8 cellular contexts compared by ENCODE assay signal in the genomic region with DNA sequence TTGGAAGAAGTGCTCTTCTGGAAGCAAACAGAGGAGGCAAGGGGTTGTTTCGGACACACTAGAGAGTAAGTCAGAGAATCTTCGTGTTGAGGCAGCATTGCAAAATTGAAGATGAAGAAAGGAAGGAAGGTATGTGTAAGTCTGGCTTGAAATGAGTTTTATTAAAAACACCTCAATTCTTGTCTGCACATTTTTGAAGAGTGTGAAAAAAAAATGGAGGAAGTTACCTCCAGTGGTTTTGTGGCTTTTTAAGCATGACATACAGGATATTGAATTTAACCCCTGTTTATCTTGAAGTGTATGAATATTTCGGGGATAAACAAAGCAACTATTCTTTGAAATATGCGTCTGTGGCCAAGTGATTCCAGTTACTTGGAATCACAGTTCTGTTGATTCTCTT.
DNase-seq lines count a peak whose midpoint lies in the region; ATAC-seq and TF ChIP-seq lines count a peak whose summit lies in the region.

No MANE protein-coding gene starts in this region.

- H3K27me3 Mint-ChIP-seq in activated T-helper 1 cell treated with anti-CD3 and anti-CD28 coated beads, Interleukin-12 subunit alpha, Interleukin-12 subunit beta, Interleukin-2, Interleukin-4 antibody, amounts not matched to agents 30 ng/mL and 10 ng/mL and 1 ng/mL, durations not matched to agents 14 hours and 24 hours and 36 hours (ENCODE audit: insufficient read depth), result no peaks in the 10 kb centered on the region
- no peaks in the 10 kb centered on the region for H3K27me3 Mint-ChIP-seq in memory B cell

- no peak for TF ChIP-seq CTCF in AG04450 (IDR thresholded peaks at IDR 0.05; ENCODE audit: low read depth, low read length)

- CTCF ChIA-PET in AG04450 (lab: Charles Lee), result interaction anchor here (3.0 kb wide), 1 partner anchor 115 kb away, joined by 30 read pairs; no protein-coding TSS in a partner anchor

- H3K4me3 ChIP-seq in AG04450 (ENCODE audit: low read depth, low read length), result no peak overlapping the region

- POLR2A ChIA-PET in AG04450 (lab: Yijun Ruan, JAX), result interaction anchor here (2.0 kb wide), 1 partner anchor 59 kb away, joined by 19 read pairs; no protein-coding TSS in a partner anchor

- ATAC-seq in memory B cell (ENCODE audit: low read depth) (peak; percentile 52), HG02840 (IDR thresholded peaks at IDR 0.05; ENCODE audit: low FRiP score, unreplicated experiment) (no peak), GM18868 (IDR thresholded peaks at IDR 0.05; ENCODE audit: unreplicated experiment) (no peak)

- H3K4me3 Mint-ChIP-seq in activated T-helper 1 cell treated with anti-CD3 and anti-CD28 coated beads, Interleukin-12 subunit alpha, Interleukin-12 subunit beta, Interleukin-2, Interleukin-4 antibody, amounts not matched to agents 30 ng/mL and 10 ng/mL and 1 ng/mL, durations not matched to agents 14 hours and 24 hours and 36 hours, result peak overlapping the region; percentile 74
- H3K4me3 Mint-ChIP-seq in memory B cell, result peak overlapping the region; percentile 81

- peak overlapping the region; percentile 11 for H3K27ac ChIP-seq in AG04450 (ENCODE audit: low read depth, low read length)

- no peak for TF ChIP-seq POLR2A in erythroblast (IDR thresholded peaks at IDR 0.05; ENCODE audit: low read length)

- intact Hi-C loops in activated T-helper 1 cell treated with anti-CD3 and anti-CD28 coated beads, Interleukin-12 subunit alpha, Interleukin-12 subunit beta, Interleukin-2, Interleukin-4 antibody, amounts not matched to agents 30 ng/mL and 10 ng/mL and 1 ng/mL, durations not matched to agents 14 hours and 24 hours and 36 hours (cut with micrococcal nuclease), result loop anchor here (1.0 to 10.0 kb wide), 10 partner anchors 29 to 1366 kb away; a partner anchor contains a TSS

- peaks cover 56% of the 10 kb centered on the region for H3K4me1 Mint-ChIP-seq in activated T-helper 1 cell treated with anti-CD3 and anti-CD28 coated beads, Interleukin-12 subunit alpha, Interleukin-12 subunit beta, Interleukin-2, Interleukin-4 antibody, amounts not matched to agents 30 ng/mL and 10 ng/mL and 1 ng/mL, durations not matched to agents 14 hours and 24 hours and 36 hours (ENCODE audit: low read depth)
- H3K4me1 Mint-ChIP-seq in memory B cell, result peaks cover 32% of the 10 kb centered on the region

- H3K36me3 Mint-ChIP-seq in activated T-helper 1 cell treated with anti-CD3 and anti-CD28 coated beads, Interleukin-12 subunit alpha, Interleukin-12 subunit beta, Interleukin-2, Interleukin-4 antibody, amounts not matched to agents 30 ng/mL and 10 ng/mL and 1 ng/mL, durations not matched to agents 14 hours and 24 hours and 36 hours (ENCODE audit: low read depth), result peaks cover 10% of the 10 kb centered on the region
- H3K36me3 Mint-ChIP-seq in memory B cell, result peaks cover 15% of the 10 kb centered on the region

- no peaks in the 10 kb centered on the region for H3K27me3 ChIP-seq in AG04450 (ENCODE audit: control insufficient read depth, insufficient read depth, low read length)

- peak overlapping the region; percentile 85 for H3K27ac Mint-ChIP-seq in activated T-helper 1 cell treated with anti-CD3 and anti-CD28 coated beads, Interleukin-12 subunit alpha, Interleukin-12 subunit beta, Interleukin-2, Interleukin-4 antibody, amounts not matched to agents 30 ng/mL and 10 ng/mL and 1 ng/mL, durations not matched to agents 14 hours and 24 hours and 36 hours
- peak overlapping the region; percentile 99 for H3K27ac Mint-ChIP-seq in memory B cell

- no peaks in the 10 kb centered on the region for H3K9me3 ChIP-seq in AG04450 (ENCODE audit: control insufficient read depth, insufficient read depth, low read length)

- no peaks in the 10 kb centered on the region for H3K9me3 Mint-ChIP-seq in activated T-helper 1 cell treated with anti-CD3 and anti-CD28 coated beads, Interleukin-12 subunit alpha, Interleukin-12 subunit beta, Interleukin-2, Interleukin-4 antibody, amounts not matched to agents 30 ng/mL and 10 ng/mL and 1 ng/mL, durations not matched to agents 14 hours and 24 hours and 36 hours
- peaks cover 2% of the 10 kb centered on the region for H3K9me3 Mint-ChIP-seq in memory B cell

- peak; percentile 33 for DNase-seq in AG04450 (ENCODE audit: low read depth, low spot score)
- DNase-seq in HCEC 1CT, result peak; percentile 40
- no peak for DNase-seq in activated T-helper 1 cell treated with anti-CD3 and anti-CD28 coated beads, Interleukin-12 subunit alpha, Interleukin-12 subunit beta, Interleukin-2, Interleukin-4 antibody, amounts not matched to agents 30 ng/mL and 10 ng/mL and 1 ng/mL, durations not matched to agents 14 hours and 24 hours and 36 hours (ENCODE audit: low spot score)
- no peak for DNase-seq in memory B cell (ENCODE audit: low spot score in 2 of 2)
- DNase-seq in erythroblast (lab: John Stamatoyannopoulos, UW), result no peak
- no peak for DNase-seq in NCI-H82 treated with DMSO at 0.1 percent for 48 hours (lab: John Stamatoyannopoulos, UW; ENCODE audit: unreplicated experiment)

Comparison
In these comparisons a context has a peak if more than half of its experiments do, and no peak if none do; other contexts are left out.
1. DNase-seq: peak in AG04450 (single experiment) and HCEC 1CT (single experiment); none in activated T-helper 1 cell treated with anti-CD3 and anti-CD28 coated beads, Interleukin-12 subunit alpha, Interleukin-12 subunit beta, Interleukin-2, Interleukin-4 antibody, amounts not matched to agents 30 ng/mL and 10 ng/mL and 1 ng/mL, durations not matched to agents 14 hours and 24 hours and 36 hours (single experiment), memory B cell (0 of 2), erythroblast (0 of 2) and NCI-H82 treated with DMSO at 0.1 percent for 48 hours (single experiment).